In the genomic region with DNA sequence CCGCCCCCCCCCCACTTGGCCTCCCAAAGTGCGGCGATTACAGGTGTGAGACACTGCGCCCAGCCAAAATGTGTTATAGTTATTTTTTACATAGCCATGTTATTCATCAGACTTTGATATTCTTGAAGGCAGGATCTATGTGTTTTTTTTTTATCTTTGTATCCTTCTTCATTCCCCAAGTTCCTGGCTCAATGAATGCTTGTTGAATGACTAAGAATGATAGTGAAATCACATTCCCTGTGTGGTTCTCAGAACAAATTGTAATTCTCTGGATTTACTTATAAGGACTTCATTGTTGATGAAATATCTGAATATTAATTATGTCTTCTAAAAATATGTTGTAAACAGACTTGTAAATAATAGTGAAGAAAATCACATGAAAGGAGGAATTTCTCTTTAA, we compare ENCODE assay signal across 32 cellular contexts. TPM values are rescaled to one million over a fixed set of nuclear protein-coding genes. Genes with fewer than 3 reads are reported as not detected.
DNase-seq lines count a peak whose midpoint lies in the region; ATAC-seq, FAIRE-seq and TF ChIP-seq lines count a peak whose summit lies in the region.
"Had no signal": no experiment of that assay in that cellular context is flagged by ENCODE, and none has a peak within 500 bp of the region (broad histone marks: within the 10 kb centered on the region; RNA-seq: fewer than 3 reads in every experiment).

No MANE protein-coding gene starts in this region.

- H3K4me2 ChIP-seq in astrocyte (ENCODE audit: low read length), result no peak overlapping the region

- H3K4me3 ChIP-seq in astrocyte (ENCODE audit: insufficient read depth, low read depth, low read length), result no peak overlapping the region
- no peak overlapping the region for H3K4me3 ChIP-seq in foreskin fibroblast (ENCODE audit: low read depth in 1 of 2, low read length in 2 of 2)
- H3K4me3 ChIP-seq: ascending aorta, dorsolateral prefrontal cortex, gastrocnemius medialis, pancreas, suprapubic skin had no signal

- no peaks in the 10 kb centered on the region for H4K20me1 ChIP-seq in astrocyte (ENCODE audit: insufficient read depth, low read length)

- H3K4me1 Mint-ChIP-seq in astrocyte (ENCODE audit: low read depth, unreplicated experiment), result peaks cover 8% of the 10 kb centered on the region

- H3K36me3 Mint-ChIP-seq in astrocyte (ENCODE audit: low read depth, unreplicated experiment), result no peaks in the 10 kb centered on the region
- H3K36me3 Mint-ChIP-seq: activated naive CD4-positive, alpha-beta T cell treated with anti-CD3 and anti-CD28 coated beads, Interleukin-2, amount 50 U/mL, for 24 hours; CD8-positive, alpha-beta memory T cell; natural killer cell treated with Interleukin-12 subunit alpha and Interleukin-12 subunit beta and Interleukin-15 and Interleukin-18, amount 100 ng/mL, for 72 hours; stimulated activated memory B cell treated with anti-CD40 and anti-IgM and Interleukin-4, amounts not matched to agents 10 μg/mL and 1 μg/mL and 100 μg/mL, for 72 hours had no signal

- no peak for TF ChIP-seq CTCF in astrocyte (IDR thresholded peaks at IDR 0.05; ENCODE audit: insufficient read depth, low read depth, low read length)
- no peak for TF ChIP-seq CTCF in foreskin fibroblast (IDR thresholded peaks at IDR 0.05; ENCODE audit: low read depth, low read length)

- no peak overlapping the region for H3K4me3 Mint-ChIP-seq in astrocyte (ENCODE audit: unreplicated experiment)
- H3K4me3 Mint-ChIP-seq: activated naive CD4-positive, alpha-beta T cell treated with anti-CD3 and anti-CD28 coated beads, Interleukin-2, amount 50 U/mL, for 24 hours; activated T-helper 1 cell treated with anti-CD3 and anti-CD28 coated beads, Interleukin-12 subunit alpha, Interleukin-12 subunit beta, Interleukin-2, Interleukin-4 antibody, amounts not matched to agents 30 ng/mL and 10 ng/mL and 1 ng/mL, durations not matched to agents 14 hours and 24 hours and 36 hours; CD8-positive, alpha-beta memory T cell; natural killer cell treated with Interleukin-12 subunit alpha and Interleukin-12 subunit beta and Interleukin-15 and Interleukin-18, amount 100 ng/mL, for 72 hours; stimulated activated memory B cell treated with anti-CD40 and anti-IgM and Interleukin-4, amounts not matched to agents 10 μg/mL and 1 μg/mL and 100 μg/mL, for 72 hours; T-helper 2 cell treated with Interferon-gamma antibody and Interleukin-4, amounts not matched to agents 5 μg/mL and 100 μg/mL, for 36 hours had no signal

- H2AFZ ChIP-seq in astrocyte (ENCODE audit: low read depth, low read length), result no peak overlapping the region

- no peak overlapping the region for H3K27ac ChIP-seq in astrocyte (ENCODE audit: low read depth, low read length)
- H3K27ac ChIP-seq: ascending aorta, dorsolateral prefrontal cortex, gastrocnemius medialis, pancreas, suprapubic skin, WERI-Rb-1 had no signal

- FAIRE-seq in astrocyte (lab: Jason Lieb, UNC), result no peak
- FAIRE-seq: HepG2, pancreas had no signal

- peak overlapping the region; percentile 20 for H3K27ac Mint-ChIP-seq in astrocyte (ENCODE audit: unreplicated experiment)
- H3K27ac Mint-ChIP-seq: activated naive CD4-positive, alpha-beta T cell treated with anti-CD3 and anti-CD28 coated beads, Interleukin-2, amount 50 U/mL, for 24 hours; activated T-helper 1 cell treated with anti-CD3 and anti-CD28 coated beads, Interleukin-12 subunit alpha, Interleukin-12 subunit beta, Interleukin-2, Interleukin-4 antibody, amounts not matched to agents 30 ng/mL and 10 ng/mL and 1 ng/mL, durations not matched to agents 14 hours and 24 hours and 36 hours; natural killer cell treated with Interleukin-12 subunit alpha and Interleukin-12 subunit beta and Interleukin-15 and Interleukin-18, amount 100 ng/mL, for 72 hours; stimulated activated memory B cell treated with anti-CD40 and anti-IgM and Interleukin-4, amounts not matched to agents 10 μg/mL and 1 μg/mL and 100 μg/mL, for 72 hours; T-helper 2 cell treated with Interferon-gamma antibody and Interleukin-4, amounts not matched to agents 5 μg/mL and 100 μg/mL, for 36 hours had no signal

- no peaks in the 10 kb centered on the region for H3K79me2 ChIP-seq in astrocyte (ENCODE audit: insufficient read depth, low read length)

- in situ Hi-C loops in G401 (cut with HindIII; ENCODE audit: low sequenced_read_pairs), result no loop called here

- no peaks in the 10 kb centered on the region for H3K4me1 ChIP-seq in astrocyte (ENCODE audit: insufficient read depth, low read length)
- H3K4me1 ChIP-seq: ascending aorta, gastrocnemius medialis had no signal

- no peaks in the 10 kb centered on the region for H3K9me3 Mint-ChIP-seq in astrocyte (ENCODE audit: unreplicated experiment)
- H3K9me3 Mint-ChIP-seq: activated naive CD4-positive, alpha-beta T cell treated with anti-CD3 and anti-CD28 coated beads, Interleukin-2, amount 50 U/mL, for 24 hours; activated T-helper 1 cell treated with anti-CD3 and anti-CD28 coated beads, Interleukin-12 subunit alpha, Interleukin-12 subunit beta, Interleukin-2, Interleukin-4 antibody, amounts not matched to agents 30 ng/mL and 10 ng/mL and 1 ng/mL, durations not matched to agents 14 hours and 24 hours and 36 hours; CD8-positive, alpha-beta memory T cell; natural killer cell treated with Interleukin-12 subunit alpha and Interleukin-12 subunit beta and Interleukin-15 and Interleukin-18, amount 100 ng/mL, for 72 hours; stimulated activated memory B cell treated with anti-CD40 and anti-IgM and Interleukin-4, amounts not matched to agents 10 μg/mL and 1 μg/mL and 100 μg/mL, for 72 hours; T-helper 2 cell treated with Interferon-gamma antibody and Interleukin-4, amounts not matched to agents 5 μg/mL and 100 μg/mL, for 36 hours had no signal

- no peaks in the 10 kb centered on the region for H3K27me3 Mint-ChIP-seq in astrocyte (ENCODE audit: low read depth, unreplicated experiment)
- H3K27me3 Mint-ChIP-seq: activated naive CD4-positive, alpha-beta T cell treated with anti-CD3 and anti-CD28 coated beads, Interleukin-2, amount 50 U/mL, for 24 hours had no signal

- H3K36me3 ChIP-seq in astrocyte (ENCODE audit: insufficient read depth, low read length), result no peaks in the 10 kb centered on the region
- H3K36me3 ChIP-seq: ascending aorta, gastrocnemius medialis, pancreas, suprapubic skin, WERI-Rb-1 had no signal

- no peaks in the 10 kb centered on the region for H3K9me3 ChIP-seq in astrocyte (ENCODE audit: insufficient read depth, low read depth, low read length)
- H3K9me3 ChIP-seq: ascending aorta, gastrocnemius medialis, pancreas, suprapubic skin had no signal

- ATAC-seq in HG03378 (IDR thresholded peaks at IDR 0.05; ENCODE audit: unreplicated experiment) (no peak), GM19452 (IDR thresholded peaks at IDR 0.05; ENCODE audit: unreplicated experiment) (no peak)
- ATAC-seq: gastrocnemius medialis; HepG2; left ventricle myocardium superior; natural killer cell treated with Interleukin-12 subunit alpha and Interleukin-12 subunit beta and Interleukin-15 and Interleukin-18, amount 100 ng/mL, for 72 hours; pancreas; right cardiac atrium; stimulated activated memory B cell treated with anti-CD40 and anti-IgM and Interleukin-4, amounts not matched to agents 10 μg/mL and 1 μg/mL and 100 μg/mL, for 72 hours had no signal

- no peak overlapping the region for H3K9ac ChIP-seq in astrocyte (ENCODE audit: low read length)

- H3K27me3 ChIP-seq in astrocyte (ENCODE audit: insufficient read depth, low read length), result no peaks in the 10 kb centered on the region
- H3K27me3 ChIP-seq: ascending aorta, pancreas, suprapubic skin had no signal

- DNase-seq in HCEC 1CT, result peak; percentile 38
- DNase-seq in astrocyte (ENCODE audit: low read depth), result peak; percentile 64
- peak; percentile 30 to 72 for DNase-seq in foreskin fibroblast
- DNase-seq in globus pallidus (ENCODE audit: low spot score), result no peak
- DNase-seq in G401 (ENCODE audit: low spot score), result no peak
- DNase-seq: activated CD4-positive, alpha-beta T cell treated with anti-CD3 and anti-CD28 coated beads, Interleukin-2, amount 50 U/mL, for 1 hour; CD8-positive, alpha-beta memory T cell; DMS153; dorsolateral prefrontal cortex; gastrocnemius medialis; H7; hypothalamus; left ventricle myocardium superior; midbrain; NCI-H1105; NCI-H1930; NCI-H2227 treated with DMSO at 0.1 percent for 48 hours; NCI-H748 treated with DMSO at 0.1 percent for 48 hours; pancreas; right cardiac atrium; stimulated activated CD4-positive, alpha-beta T cell treated with anti-CD3 and anti-CD28 coated beads, Interleukin-4, amount 100 ng/mL, for 1 hour; WERI-Rb-1 had no signal

RNA-seq across cellular contexts. Expression of a gene that starts 33.5 kb away (rescaled TPM):
- total RNA-seq in astrocyte, result 2.6 and 8.4 TPM in 2 replicates
- not detected in 2 replicates for total RNA-seq in G401 (2014; rRNA removed; shearing (Covaris generic))
- total RNA-seq: activated T-helper 1 cell treated with anti-CD3 and anti-CD28 coated beads, Interleukin-12 subunit alpha, Interleukin-12 subunit beta, Interleukin-2, Interleukin-4 antibody, amounts not matched to agents 30 ng/mL and 10 ng/mL and 1 ng/mL, durations not matched to agents 14 hours and 24 hours and 36 hours; ascending aorta; CD8-positive, alpha-beta memory T cell; gastrocnemius medialis; H7; HepG2; left ventricle myocardium superior; natural killer cell treated with Interleukin-12 subunit alpha and Interleukin-12 subunit beta and Interleukin-15 and Interleukin-18, amount 100 ng/mL, for 72 hours; right cardiac atrium had no signal

RNA-seq across cellular contexts. Expression of a gene that starts 44.5 kb away (rescaled TPM):
- total RNA-seq in astrocyte, result 218 and 234 TPM in 2 replicates
- 78.0 and 104 TPM in 2 replicates for total RNA-seq in G401 (2014; rRNA removed; shearing (Covaris generic))

Comparison
In these comparisons a context has a peak if more than half of its experiments do, and no peak if none do; other contexts are left out.
1. DNase-seq: peak in HCEC 1CT (single experiment), astrocyte (single experiment) and foreskin fibroblast (2 of 2); none in globus pallidus (single experiment) and G401 (single experiment).